ENCODE assay signal across 1 cellular context in the genomic region with DNA sequence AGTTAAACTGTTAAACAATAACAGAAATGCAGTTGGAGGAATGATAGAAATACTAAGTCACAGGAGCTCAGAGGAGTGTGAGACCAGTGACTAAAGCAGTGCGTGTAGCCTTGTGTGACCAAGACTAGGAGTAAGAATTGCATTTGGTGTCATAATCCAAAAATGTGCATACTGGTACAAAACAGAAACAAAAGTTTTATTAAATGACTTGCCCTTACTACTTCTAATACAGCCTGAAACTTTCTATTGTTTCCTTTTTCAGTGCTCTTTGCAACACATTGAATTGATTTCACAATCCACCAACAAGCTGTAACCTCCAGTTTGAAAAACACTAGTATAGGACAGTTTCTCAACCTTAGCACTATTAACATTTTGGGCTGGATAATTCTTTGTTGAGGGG.
TF ChIP-seq lines count a peak whose summit lies in the region.

No MANE protein-coding gene starts in this region.

TF ChIP-seq in HepG2, 621 proteins besides CTCF, POLR2A, EP300 and RAD21:
- TF ChIP-seq HIVEP1 (CRISPR knock-in tag; IDR thresholded peaks at IDR 0.05) (no peak), NCOA1 (CRISPR knock-in tag; IDR thresholded peaks at IDR 0.05) (no peak), BCL6 (CRISPR knock-in tag; IDR thresholded peaks at IDR 0.05) (0 out of 2 replicates have a peak, but pooled peaks have one; percentile 17), PHF5A (CRISPR knock-in tag; IDR thresholded peaks at IDR 0.05; ENCODE audit: low read depth, unreplicated experiment) (no peak), PHF21A (CRISPR knock-in tag; IDR thresholded peaks at IDR 0.05) (no peak), CEBPG (CRISPR knock-in tag; IDR thresholded peaks at IDR 0.05) (peak; percentile 44), PCBP1 (IDR thresholded peaks at IDR 0.05; ENCODE audit: borderline replicate concordance, low read depth, low read length) (no peak), CENPX (CRISPR knock-in tag; IDR thresholded peaks at IDR 0.05) (no peak), ARID2 (CRISPR knock-in tag; IDR thresholded peaks at IDR 0.05; ENCODE audit: borderline replicate concordance) (no peak), ZNF225 (CRISPR knock-in tag; IDR thresholded peaks at IDR 0.05) (no peak), EZH2 (conservative IDR thresholded peaks at IDR 0.05; ENCODE audit: low read depth, low read length) (no peak), ZNF121 (CRISPR knock-in tag; IDR thresholded peaks at IDR 0.05) (no peak), KLF6 (CRISPR knock-in tag; IDR thresholded peaks at IDR 0.05) (no peak), CEBPB (IDR thresholded peaks at IDR 0.05; ENCODE audit: borderline replicate concordance, low read depth, low read length) (peak; percentile 79)
- TF ChIP-seq, protein P1, sequence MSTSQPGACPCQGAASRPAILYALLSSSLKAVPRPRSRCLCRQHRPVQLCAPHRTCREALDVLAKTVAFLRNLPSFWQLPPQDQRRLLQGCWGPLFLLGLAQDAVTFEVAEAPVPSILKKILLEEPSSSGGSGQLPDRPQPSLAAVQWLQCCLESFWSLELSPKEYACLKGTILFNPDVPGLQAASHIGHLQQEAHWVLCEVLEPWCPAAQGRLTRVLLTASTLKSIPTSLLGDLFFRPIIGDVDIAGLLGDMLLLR (CRISPR knock-in tag; IDR thresholded peaks at IDR 0.05): no peak
- TF ChIP-seq, protein P2, sequence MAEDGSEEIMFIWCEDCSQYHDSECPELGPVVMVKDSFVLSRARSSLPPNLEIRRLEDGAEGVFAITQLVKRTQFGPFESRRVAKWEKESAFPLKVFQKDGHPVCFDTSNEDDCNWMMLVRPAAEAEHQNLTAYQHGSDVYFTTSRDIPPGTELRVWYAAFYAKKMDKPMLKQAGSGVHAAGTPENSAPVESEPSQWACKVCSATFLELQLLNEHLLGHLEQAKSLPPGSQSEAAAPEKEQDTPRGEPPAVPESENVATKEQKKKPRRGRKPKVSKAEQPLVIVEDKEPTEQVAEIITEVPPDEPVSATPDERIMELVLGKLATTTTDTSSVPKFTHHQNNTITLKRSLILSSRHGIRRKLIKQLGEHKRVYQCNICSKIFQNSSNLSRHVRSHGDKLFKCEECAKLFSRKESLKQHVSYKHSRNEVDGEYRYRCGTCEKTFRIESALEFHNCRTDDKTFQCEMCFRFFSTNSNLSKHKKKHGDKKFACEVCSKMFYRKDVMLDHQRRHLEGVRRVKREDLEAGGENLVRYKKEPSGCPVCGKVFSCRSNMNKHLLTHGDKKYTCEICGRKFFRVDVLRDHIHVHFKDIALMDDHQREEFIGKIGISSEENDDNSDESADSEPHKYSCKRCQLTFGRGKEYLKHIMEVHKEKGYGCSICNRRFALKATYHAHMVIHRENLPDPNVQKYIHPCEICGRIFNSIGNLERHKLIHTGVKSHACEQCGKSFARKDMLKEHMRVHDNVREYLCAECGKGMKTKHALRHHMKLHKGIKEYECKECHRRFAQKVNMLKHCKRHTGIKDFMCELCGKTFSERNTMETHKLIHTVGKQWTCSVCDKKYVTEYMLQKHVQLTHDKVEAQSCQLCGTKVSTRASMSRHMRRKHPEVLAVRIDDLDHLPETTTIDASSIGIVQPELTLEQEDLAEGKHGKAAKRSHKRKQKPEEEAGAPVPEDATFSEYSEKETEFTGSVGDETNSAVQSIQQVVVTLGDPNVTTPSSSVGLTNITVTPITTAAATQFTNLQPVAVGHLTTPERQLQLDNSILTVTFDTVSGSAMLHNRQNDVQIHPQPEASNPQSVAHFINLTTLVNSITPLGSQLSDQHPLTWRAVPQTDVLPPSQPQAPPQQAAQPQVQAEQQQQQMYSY (CRISPR knock-in tag; IDR thresholded peaks at IDR 0.05): no peak
- TF ChIP-seq, protein P3, sequence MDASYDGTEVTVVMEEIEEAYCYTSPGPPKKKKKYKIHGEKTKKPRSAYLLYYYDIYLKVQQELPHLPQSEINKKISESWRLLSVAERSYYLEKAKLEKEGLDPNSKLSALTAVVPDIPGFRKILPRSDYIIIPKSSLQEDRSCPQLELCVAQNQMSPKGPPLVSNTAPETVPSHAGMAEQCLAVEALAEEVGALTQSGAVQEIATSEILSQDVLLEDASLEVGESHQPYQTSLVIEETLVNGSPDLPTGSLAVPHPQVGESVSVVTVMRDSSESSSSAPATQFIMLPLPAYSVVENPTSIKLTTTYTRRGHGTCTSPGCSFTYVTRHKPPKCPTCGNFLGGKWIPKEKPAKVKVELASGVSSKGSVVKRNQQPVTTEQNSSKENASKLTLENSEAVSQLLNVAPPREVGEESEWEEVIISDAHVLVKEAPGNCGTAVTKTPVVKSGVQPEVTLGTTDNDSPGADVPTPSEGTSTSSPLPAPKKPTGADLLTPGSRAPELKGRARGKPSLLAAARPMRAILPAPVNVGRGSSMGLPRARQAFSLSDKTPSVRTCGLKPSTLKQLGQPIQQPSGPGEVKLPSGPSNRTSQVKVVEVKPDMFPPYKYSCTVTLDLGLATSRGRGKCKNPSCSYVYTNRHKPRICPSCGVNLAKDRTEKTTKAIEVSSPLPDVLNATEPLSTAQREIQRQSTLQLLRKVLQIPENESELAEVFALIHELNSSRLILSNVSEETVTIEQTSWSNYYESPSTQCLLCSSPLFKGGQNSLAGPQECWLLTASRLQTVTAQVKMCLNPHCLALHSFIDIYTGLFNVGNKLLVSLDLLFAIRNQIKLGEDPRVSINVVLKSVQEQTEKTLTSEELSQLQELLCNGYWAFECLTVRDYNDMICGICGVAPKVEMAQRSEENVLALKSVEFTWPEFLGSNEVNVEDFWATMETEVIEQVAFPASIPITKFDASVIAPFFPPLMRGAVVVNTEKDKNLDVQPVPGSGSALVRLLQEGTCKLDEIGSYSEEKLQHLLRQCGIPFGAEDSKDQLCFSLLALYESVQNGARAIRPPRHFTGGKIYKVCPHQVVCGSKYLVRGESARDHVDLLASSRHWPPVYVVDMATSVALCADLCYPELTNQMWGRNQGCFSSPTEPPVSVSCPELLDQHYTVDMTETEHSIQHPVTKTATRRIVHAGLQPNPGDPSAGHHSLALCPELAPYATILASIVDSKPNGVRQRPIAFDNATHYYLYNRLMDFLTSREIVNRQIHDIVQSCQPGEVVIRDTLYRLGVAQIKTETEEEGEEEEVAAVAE (CRISPR knock-in tag; IDR thresholded peaks at IDR 0.05; ENCODE audit: borderline replicate concordance): no peak
- TF ChIP-seq, protein P4, sequence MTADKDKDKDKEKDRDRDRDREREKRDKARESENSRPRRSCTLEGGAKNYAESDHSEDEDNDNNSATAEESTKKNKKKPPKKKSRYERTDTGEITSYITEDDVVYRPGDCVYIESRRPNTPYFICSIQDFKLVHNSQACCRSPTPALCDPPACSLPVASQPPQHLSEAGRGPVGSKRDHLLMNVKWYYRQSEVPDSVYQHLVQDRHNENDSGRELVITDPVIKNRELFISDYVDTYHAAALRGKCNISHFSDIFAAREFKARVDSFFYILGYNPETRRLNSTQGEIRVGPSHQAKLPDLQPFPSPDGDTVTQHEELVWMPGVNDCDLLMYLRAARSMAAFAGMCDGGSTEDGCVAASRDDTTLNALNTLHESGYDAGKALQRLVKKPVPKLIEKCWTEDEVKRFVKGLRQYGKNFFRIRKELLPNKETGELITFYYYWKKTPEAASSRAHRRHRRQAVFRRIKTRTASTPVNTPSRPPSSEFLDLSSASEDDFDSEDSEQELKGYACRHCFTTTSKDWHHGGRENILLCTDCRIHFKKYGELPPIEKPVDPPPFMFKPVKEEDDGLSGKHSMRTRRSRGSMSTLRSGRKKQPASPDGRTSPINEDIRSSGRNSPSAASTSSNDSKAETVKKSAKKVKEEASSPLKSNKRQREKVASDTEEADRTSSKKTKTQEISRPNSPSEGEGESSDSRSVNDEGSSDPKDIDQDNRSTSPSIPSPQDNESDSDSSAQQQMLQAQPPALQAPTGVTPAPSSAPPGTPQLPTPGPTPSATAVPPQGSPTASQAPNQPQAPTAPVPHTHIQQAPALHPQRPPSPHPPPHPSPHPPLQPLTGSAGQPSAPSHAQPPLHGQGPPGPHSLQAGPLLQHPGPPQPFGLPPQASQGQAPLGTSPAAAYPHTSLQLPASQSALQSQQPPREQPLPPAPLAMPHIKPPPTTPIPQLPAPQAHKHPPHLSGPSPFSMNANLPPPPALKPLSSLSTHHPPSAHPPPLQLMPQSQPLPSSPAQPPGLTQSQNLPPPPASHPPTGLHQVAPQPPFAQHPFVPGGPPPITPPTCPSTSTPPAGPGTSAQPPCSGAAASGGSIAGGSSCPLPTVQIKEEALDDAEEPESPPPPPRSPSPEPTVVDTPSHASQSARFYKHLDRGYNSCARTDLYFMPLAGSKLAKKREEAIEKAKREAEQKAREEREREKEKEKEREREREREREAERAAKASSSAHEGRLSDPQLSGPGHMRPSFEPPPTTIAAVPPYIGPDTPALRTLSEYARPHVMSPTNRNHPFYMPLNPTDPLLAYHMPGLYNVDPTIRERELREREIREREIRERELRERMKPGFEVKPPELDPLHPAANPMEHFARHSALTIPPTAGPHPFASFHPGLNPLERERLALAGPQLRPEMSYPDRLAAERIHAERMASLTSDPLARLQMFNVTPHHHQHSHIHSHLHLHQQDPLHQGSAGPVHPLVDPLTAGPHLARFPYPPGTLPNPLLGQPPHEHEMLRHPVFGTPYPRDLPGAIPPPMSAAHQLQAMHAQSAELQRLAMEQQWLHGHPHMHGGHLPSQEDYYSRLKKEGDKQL (CRISPR knock-in tag; IDR thresholded peaks at IDR 0.05; ENCODE audit: low read depth): no peak
- TF ChIP-seq, protein P5, sequence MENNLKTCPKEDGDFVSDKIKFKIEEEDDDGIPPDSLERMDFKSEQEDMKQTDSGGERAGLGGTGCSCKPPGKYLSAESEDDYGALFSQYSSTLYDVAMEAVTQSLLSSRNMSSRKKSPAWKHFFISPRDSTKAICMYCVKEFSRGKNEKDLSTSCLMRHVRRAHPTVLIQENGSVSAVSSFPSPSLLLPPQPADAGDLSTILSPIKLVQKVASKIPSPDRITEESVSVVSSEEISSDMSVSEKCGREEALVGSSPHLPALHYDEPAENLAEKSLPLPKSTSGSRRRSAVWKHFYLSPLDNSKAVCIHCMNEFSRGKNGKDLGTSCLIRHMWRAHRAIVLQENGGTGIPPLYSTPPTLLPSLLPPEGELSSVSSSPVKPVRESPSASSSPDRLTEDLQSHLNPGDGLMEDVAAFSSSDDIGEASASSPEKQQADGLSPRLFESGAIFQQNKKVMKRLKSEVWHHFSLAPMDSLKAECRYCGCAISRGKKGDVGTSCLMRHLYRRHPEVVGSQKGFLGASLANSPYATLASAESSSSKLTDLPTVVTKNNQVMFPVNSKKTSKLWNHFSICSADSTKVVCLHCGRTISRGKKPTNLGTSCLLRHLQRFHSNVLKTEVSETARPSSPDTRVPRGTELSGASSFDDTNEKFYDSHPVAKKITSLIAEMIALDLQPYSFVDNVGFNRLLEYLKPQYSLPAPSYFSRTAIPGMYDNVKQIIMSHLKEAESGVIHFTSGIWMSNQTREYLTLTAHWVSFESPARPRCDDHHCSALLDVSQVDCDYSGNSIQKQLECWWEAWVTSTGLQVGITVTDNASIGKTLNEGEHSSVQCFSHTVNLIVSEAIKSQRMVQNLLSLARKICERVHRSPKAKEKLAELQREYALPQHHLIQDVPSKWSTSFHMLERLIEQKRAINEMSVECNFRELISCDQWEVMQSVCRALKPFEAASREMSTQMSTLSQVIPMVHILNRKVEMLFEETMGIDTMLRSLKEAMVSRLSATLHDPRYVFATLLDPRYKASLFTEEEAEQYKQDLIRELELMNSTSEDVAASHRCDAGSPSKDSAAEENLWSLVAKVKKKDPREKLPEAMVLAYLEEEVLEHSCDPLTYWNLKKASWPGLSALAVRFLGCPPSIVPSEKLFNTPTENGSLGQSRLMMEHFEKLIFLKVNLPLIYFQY (CRISPR knock-in tag; IDR thresholded peaks at IDR 0.05; ENCODE audit: borderline replicate concordance): no peak
